In the genomic region with DNA sequence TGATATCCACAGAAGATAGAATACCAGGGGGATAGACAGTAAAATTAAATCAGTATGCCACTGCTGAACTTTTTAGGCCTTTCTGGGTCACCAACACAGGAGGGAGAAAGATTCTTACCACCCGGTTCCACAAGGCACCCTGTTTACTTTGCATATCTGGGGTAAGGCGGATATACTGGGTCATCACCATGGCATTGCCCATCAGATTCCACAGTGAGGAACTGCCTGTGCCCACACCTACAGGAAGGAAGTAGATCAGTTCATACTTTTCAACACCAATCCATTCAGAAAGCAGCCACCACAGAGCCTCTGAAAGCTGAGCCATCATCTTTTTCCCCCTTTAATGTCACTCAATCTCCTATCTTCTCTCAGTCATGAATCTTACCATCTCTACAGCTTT, we compare ENCODE assay signal across 15 cellular contexts. TPM values are rescaled to one million over a fixed set of nuclear protein-coding genes. Genes with fewer than 3 reads are reported as not detected.
DNase-seq lines count a peak whose midpoint lies in the region; ATAC-seq, FAIRE-seq and TF ChIP-seq lines count a peak whose summit lies in the region.
"Had no signal": no experiment of that assay in that cellular context is flagged by ENCODE, and none has a peak within 500 bp of the region (broad histone marks: within the 10 kb centered on the region; RNA-seq: fewer than 3 reads in every experiment).

No MANE protein-coding gene starts in this region.

- H3K4me1 ChIP-seq in A673 (ENCODE audit: insufficient read depth, low read length, poor library complexity, severe bottlenecking) (peaks cover 4% of the 10 kb centered on the region), DND-41 (ENCODE audit: insufficient read depth, low read length) (peaks cover 25% of the 10 kb centered on the region), endodermal cell (ENCODE audit: control insufficient read depth, insufficient read depth, low read length) (no peaks in the 10 kb centered on the region)
- H3K4me1 ChIP-seq: BE2C had no signal

- DNase-seq in A673 (ENCODE audit: low spot score), result no peak
- DNase-seq in DND-41, result no peak
- no peak for DNase-seq in activated B cell treated with CpG ODN at 0.5 μM for 24 hours
- DNase-seq in kidney tubule cell (ENCODE audit: low spot score), result peak; percentile 41
- no peak for DNase-seq in NCI-H1417 treated with DMSO at 0.1 percent for 48 hours (lab: John Stamatoyannopoulos, UW)
- no peak for DNase-seq in RCC 7860 (ENCODE audit: low spot score)
- no peak for DNase-seq in endodermal cell
- DNase-seq: BE2C; EL; erythroblast; kidney glomerular epithelial cell; right cardiac atrium; stimulated activated CD4-positive, alpha-beta T cell treated with anti-CD3 and anti-CD28 coated beads, Interleukin-2, amount 100 ng/mL, for 48 hours had no signal

- TF ChIP-seq CTCF in A673 (conservative IDR thresholded peaks at IDR 0.05; ENCODE audit: low read depth, low read length) (no peak), DND-41 (IDR thresholded peaks at IDR 0.05; ENCODE audit: borderline replicate concordance, extremely low read depth, low read length, poor library complexity, severe bottlenecking) (no peak), activated B cell treated with CpG ODN at 0.5 μM for 24 hours (IDR thresholded peaks at IDR 0.05) (no peak), endodermal cell (conservative IDR thresholded peaks at IDR 0.05) (no peak)

- no peaks in the 10 kb centered on the region for H4K20me1 ChIP-seq in DND-41 (ENCODE audit: insufficient read depth, low read length)

- H3K27ac Mint-ChIP-seq in activated B cell treated with CpG ODN at 0.5 μM for 24 hours (peak overlapping the region; percentile 57), endodermal cell (no peak overlapping the region)

- H3K27ac ChIP-seq in A673 (ENCODE audit: low read depth, low read length, poor library complexity, severe bottlenecking), result no peak overlapping the region
- no peak overlapping the region for H3K27ac ChIP-seq in DND-41 (ENCODE audit: low read length)
- H3K27ac ChIP-seq in endodermal cell (ENCODE audit: low read depth, low read length), result no peak overlapping the region

- H3K4me3 ChIP-seq in A673 (ENCODE audit: low read depth, low read length, poor library complexity, severe bottlenecking) (no peak overlapping the region), DND-41 (ENCODE audit: low read depth in 1 of 2, low read length in 2 of 2) (no peak overlapping the region), endodermal cell (ENCODE audit: low read length) (no peak overlapping the region)

- no peak for FAIRE-seq in RCC 7860 (lab: Jason Lieb, UNC)

- H3K27me3 Mint-ChIP-seq in activated B cell treated with CpG ODN at 0.5 μM for 24 hours, result no peaks in the 10 kb centered on the region
- no peaks in the 10 kb centered on the region for H3K27me3 Mint-ChIP-seq in endodermal cell (ENCODE audit: insufficient read depth)
- H3K27me3 Mint-ChIP-seq: central memory CD8-positive, alpha-beta T cell had no signal

- intact Hi-C loops in A673 (cut with micrococcal nuclease; ENCODE audit: unreplicated experiment), result no loop called here
- intact Hi-C loops in activated B cell treated with CpG ODN at 0.5 μM for 24 hours (cut with micrococcal nuclease), result no loop called here

- H3K9me3 ChIP-seq in A673 (ENCODE audit: low read depth, low read length, poor library complexity, severe bottlenecking) (no peaks in the 10 kb centered on the region), DND-41 (ENCODE audit: insufficient read depth, low read length, severe bottlenecking) (no peaks in the 10 kb centered on the region), endodermal cell (ENCODE audit: control insufficient read depth, low read length) (no peaks in the 10 kb centered on the region)
- H3K9me3 ChIP-seq: BE2C had no signal

- H2AFZ ChIP-seq in DND-41 (ENCODE audit: low read depth, low read length), result no peak overlapping the region

- peaks cover 21% of the 10 kb centered on the region for H3K79me2 ChIP-seq in DND-41 (ENCODE audit: insufficient read depth, low read length)

- peak overlapping the region; percentile 52 for H3K4me3 Mint-ChIP-seq in activated B cell treated with CpG ODN at 0.5 μM for 24 hours
- no peak overlapping the region for H3K4me3 Mint-ChIP-seq in endodermal cell
- H3K4me3 Mint-ChIP-seq: central memory CD8-positive, alpha-beta T cell had no signal

- H3K36me3 ChIP-seq in A673 (ENCODE audit: insufficient read depth, low read length, poor library complexity, severe bottlenecking) (peaks cover 34% of the 10 kb centered on the region), DND-41 (ENCODE audit: insufficient read depth, low read length) (peaks cover 35% of the 10 kb centered on the region), endodermal cell (ENCODE audit: control insufficient read depth, insufficient read depth, low read length) (peaks cover 47% of the 10 kb centered on the region)
- H3K36me3 ChIP-seq: BE2C had no signal

- POLR2A ChIA-PET in A673 (lab: Charles Lee; ENCODE audit: low non-redundant PET), result no interaction called here
- POLR2A ChIA-PET in activated B cell treated with CpG ODN at 0.5 μM for 24 hours (lab: Charles Lee), result no interaction called here

- TSS peak; percentile 7 for BruUV-seq in A673 (replicated peaks; lab: Mats Ljungman, UMichigan)

- H3K4me2 ChIP-seq in DND-41 (ENCODE audit: insufficient read depth, low read length), result peak overlapping the region; percentile 96; the same call in 1 of the 2 replicates

- CTCF ChIA-PET in A673 (lab: Charles Lee) (no interaction called here), activated B cell treated with CpG ODN at 0.5 μM for 24 hours (lab: Charles Lee) (no interaction called here)

- H3K9ac ChIP-seq in DND-41 (ENCODE audit: low read depth, low read length) (no peak overlapping the region), endodermal cell (ENCODE audit: extremely low read depth, low read length, poor library complexity, severe bottlenecking) (no peak overlapping the region)

- H3K36me3 Mint-ChIP-seq in activated B cell treated with CpG ODN at 0.5 μM for 24 hours (ENCODE audit: low read depth) (peaks cover 39% of the 10 kb centered on the region), endodermal cell (ENCODE audit: low read depth) (peaks cover 44% of the 10 kb centered on the region)

- H3K9me3 Mint-ChIP-seq in activated B cell treated with CpG ODN at 0.5 μM for 24 hours (no peaks in the 10 kb centered on the region), endodermal cell (no peaks in the 10 kb centered on the region)
- H3K9me3 Mint-ChIP-seq: central memory CD8-positive, alpha-beta T cell had no signal

- no peaks in the 10 kb centered on the region for H3K27me3 ChIP-seq in A673 (replicated peaks; ENCODE audit: insufficient read depth, low read depth, low read length, poor library complexity)
- H3K27me3 ChIP-seq in DND-41 (ENCODE audit: insufficient read depth, low read length, poor library complexity), result no peaks in the 10 kb centered on the region
- H3K27me3 ChIP-seq in endodermal cell (ENCODE audit: control insufficient read depth, insufficient read depth, low read length, poor library complexity, severe bottlenecking), result no peaks in the 10 kb centered on the region
- H3K27me3 ChIP-seq: BE2C had no signal

- 90 to 96% methylated on average over 2 of the region's 2 CpGs for WGBS in endodermal cell (ENCODE audit: insufficient coverage in 1 of 2, insufficient read length in 1 of 2), 2 experiments

- peaks cover 33% of the 10 kb centered on the region for H3K4me1 Mint-ChIP-seq in activated B cell treated with CpG ODN at 0.5 μM for 24 hours
- peaks cover 20% of the 10 kb centered on the region for H3K4me1 Mint-ChIP-seq in endodermal cell

- ATAC-seq in DND-41 (ENCODE audit: insufficient read depth, low read depth) (no peak), activated B cell treated with CpG ODN at 0.5 μM for 24 hours (ENCODE audit: low read depth) (no peak), GM18861 (IDR thresholded peaks at IDR 0.05; ENCODE audit: unreplicated experiment) (no peak)
- ATAC-seq: right cardiac atrium had no signal

RNA-seq across cellular contexts. Expression of gene LMAN2L, which starts 2.0 kb away (rescaled TPM):
- 23.1 and 24.0 TPM in 2 replicates for total RNA-seq in A673 (2021)
- total RNA-seq in activated B cell treated with CpG ODN at 0.5 μM for 24 hours, result 7.1 and 8.9 TPM in 2 replicates
- 10 to 100 TPM; 24.4 to 30.4 TPM for total RNA-seq in endodermal cell
- 27.2 TPM for polyA plus RNA-seq in endodermal cell (2013, experiment 1 of 2)
- polyA plus RNA-seq in endodermal cell (2013, experiment 2 of 2), result 26.2 TPM

RNA-seq across cellular contexts. Expression of gene CNNM4, which starts 22.9 kb away (rescaled TPM):
- total RNA-seq in A673 (2021) (15.0 and 16.3 TPM in 2 replicates), activated B cell treated with CpG ODN at 0.5 μM for 24 hours (7.4 and 10.0 TPM in 2 replicates), endodermal cell (10 to 100 TPM; 22.3 to 27.5 TPM)
- 11.2 TPM for polyA plus RNA-seq in endodermal cell (2013, experiment 1 of 2)
- 11.5 TPM for polyA plus RNA-seq in endodermal cell (2013, experiment 2 of 2)
